22 cellular contexts compared by ENCODE assay signal in genomic region chr15:69133862-69134519, GRCh38.
"Had no signal": no experiment of that assay in that cellular context is flagged by ENCODE, and none has a peak within 500 bp of the region (broad histone marks: within the 10 kb centered on the region; RNA-seq: fewer than 3 reads in every experiment).

No MANE protein-coding gene starts in this region.

- H3K27me3 Mint-ChIP-seq: activated naive CD8-positive, alpha-beta T cell treated with anti-CD3 and anti-CD28 coated beads for 36 hours had no signal

- H3K27ac ChIP-seq: coronary artery, epithelial cell of prostate, lower lobe of right lung, uterus had no signal

- H3K9me3 Mint-ChIP-seq: activated naive CD8-positive, alpha-beta T cell treated with anti-CD3 and anti-CD28 coated beads for 36 hours; activated T-cell treated with anti-CD3 and anti-CD28 coated beads, Interleukin-2, amount 50 U/mL, for 24 hours; activated T-helper 2 cell treated with anti-CD3 and anti-CD28 coated beads, Interferon-gamma antibody, Interleukin-2, Interleukin-4, amounts not matched to agents 10 μg/mL and 5 μg/mL and 100 μg/mL, durations not matched to agents 14 hours and 24 hours and 36 hours; nephron progenitor cell; stimulated activated naive B cell treated with anti-CD40 and anti-IgM and Interleukin-4, amounts not matched to agents 10 μg/mL and 1 μg/mL and 100 μg/mL, for 72 hours; T-helper 2 cell treated with Interferon-gamma antibody and Interleukin-4, amounts not matched to agents 5 μg/mL and 100 μg/mL, for 36 hours had no signal

- H3K36me3 Mint-ChIP-seq: activated naive CD8-positive, alpha-beta T cell treated with anti-CD3 and anti-CD28 coated beads for 36 hours; stimulated activated naive B cell treated with anti-CD40 and anti-IgM and Interleukin-4, amounts not matched to agents 10 μg/mL and 1 μg/mL and 100 μg/mL, for 72 hours had no signal

- H3K27me3 ChIP-seq: heart left ventricle had no signal

- ATAC-seq: heart left ventricle; left colon; lower lobe of right lung; stimulated activated naive B cell treated with anti-CD40 and anti-IgM and Interleukin-4, amounts not matched to agents 10 μg/mL and 1 μg/mL and 100 μg/mL, for 72 hours had no signal

- H3K4me3 Mint-ChIP-seq: activated naive CD8-positive, alpha-beta T cell treated with anti-CD3 and anti-CD28 coated beads for 36 hours; activated T-cell treated with anti-CD3 and anti-CD28 coated beads, Interleukin-2, amount 50 U/mL, for 24 hours; nephron progenitor cell; stimulated activated naive B cell treated with anti-CD40 and anti-IgM and Interleukin-4, amounts not matched to agents 10 μg/mL and 1 μg/mL and 100 μg/mL, for 72 hours; T-helper 2 cell treated with Interferon-gamma antibody and Interleukin-4, amounts not matched to agents 5 μg/mL and 100 μg/mL, for 36 hours had no signal

- H3K4me1 Mint-ChIP-seq: activated naive CD8-positive, alpha-beta T cell treated with anti-CD3 and anti-CD28 coated beads for 36 hours had no signal

- H3K4me1 ChIP-seq: uterus had no signal

- DNase-seq: activated CD8-positive, alpha-beta memory T cell treated with anti-CD3 and anti-CD28 coated beads for 24 hours; activated CD8-positive, alpha-beta memory T cell treated with anti-CD3 and anti-CD28 coated beads, Interleukin-2, amount 50 U/mL, for 4 hours; activated naive CD4-positive, alpha-beta T cell treated with Interleukin-2 at 50 U/mL for 16 hours; activated naive CD8-positive, alpha-beta T cell treated with anti-CD3 and anti-CD28 coated beads for 36 hours; activated T-cell treated with anti-CD3 and anti-CD28 coated beads, Interleukin-2, amount 50 U/mL, for 24 hours; heart left ventricle; islet precursor cell; left colon; lower lobe of right lung; mesendoderm; mucosa of descending colon; nephron progenitor cell; nucleus accumbens; small intestine; stimulated activated CD4-positive, alpha-beta T cell treated with anti-CD3 and anti-CD28 coated beads, Interleukin-15, amount 100 ng/mL, for 24 hours; stimulated activated CD8-positive, alpha-beta memory T cell treated with anti-CD3 and anti-CD28 coated beads, Interleukin-4, amount 100 ng/mL, for 48 hours; stimulated activated naive B cell treated with anti-CD40 and anti-IgM and Interleukin-4, amounts not matched to agents 10 μg/mL and 1 μg/mL and 100 μg/mL, for 72 hours; uterus had no signal

- H3K36me3 ChIP-seq: heart left ventricle, lower lobe of right lung, uterus had no signal

- H3K9me3 ChIP-seq: heart left ventricle, lower lobe of right lung, mucosa of descending colon, uterus had no signal

- H3K4me3 ChIP-seq: coronary artery, heart left ventricle, lower lobe of right lung, mucosa of descending colon, uterus had no signal

- H3K27ac Mint-ChIP-seq: activated naive CD8-positive, alpha-beta T cell treated with anti-CD3 and anti-CD28 coated beads for 36 hours; activated T-cell treated with anti-CD3 and anti-CD28 coated beads, Interleukin-2, amount 50 U/mL, for 24 hours; activated T-helper 2 cell treated with anti-CD3 and anti-CD28 coated beads, Interferon-gamma antibody, Interleukin-2, Interleukin-4, amounts not matched to agents 10 μg/mL and 5 μg/mL and 100 μg/mL, durations not matched to agents 14 hours and 24 hours and 36 hours; nephron progenitor cell; stimulated activated naive B cell treated with anti-CD40 and anti-IgM and Interleukin-4, amounts not matched to agents 10 μg/mL and 1 μg/mL and 100 μg/mL, for 72 hours; T-helper 2 cell treated with Interferon-gamma antibody and Interleukin-4, amounts not matched to agents 5 μg/mL and 100 μg/mL, for 36 hours had no signal
